Comparison of ENCODE assay signal across 12 cellular contexts in genomic region chr15:29670945-29671307, GRCh38.
DNase-seq lines count a peak whose midpoint lies in the region; ATAC-seq and TF ChIP-seq lines count a peak whose summit lies in the region.
"Had no signal": no experiment of that assay in that cellular context is flagged by ENCODE, and none has a peak within 500 bp of the region (broad histone marks: within the 10 kb centered on the region; RNA-seq: fewer than 3 reads in every experiment).

No MANE protein-coding gene starts in this region.

- no peaks in the 10 kb centered on the region for H3K9me3 ChIP-seq in RWPE2 (ENCODE audit: severe bottlenecking)
- no peaks in the 10 kb centered on the region for H3K9me3 ChIP-seq in CD4-positive, alpha-beta memory T cell (ENCODE audit: control insufficient read depth in 1 of 2, low read length in 2 of 2)

- ATAC-seq in RWPE2 (ENCODE audit: low read depth) (peak; percentile 82), omental fat pad (ENCODE audit: low FRiP score) (peak; percentile 87), GM18873 (IDR thresholded peaks at IDR 0.05; ENCODE audit: low FRiP score, unreplicated experiment) (no peak)
- ATAC-seq: activated naive CD8-positive, alpha-beta T cell treated with anti-CD3 and anti-CD28 coated beads, Interleukin-2, amount 50 U/mL, for 24 hours had no signal

- H3K36me3 ChIP-seq in RWPE2 (ENCODE audit: low read depth), result no peaks in the 10 kb centered on the region
- no peaks in the 10 kb centered on the region for H3K36me3 ChIP-seq in CD4-positive, alpha-beta memory T cell (ENCODE audit: insufficient read depth, low read length)

- no peaks in the 10 kb centered on the region for H3K27me3 ChIP-seq in RWPE2 (ENCODE audit: insufficient read depth, poor library complexity, severe bottlenecking)
- H3K27me3 ChIP-seq in CD4-positive, alpha-beta memory T cell (ENCODE audit: insufficient read depth, low read length), result no peaks in the 10 kb centered on the region

- DNase-seq in Daoy (ENCODE audit: low read depth) (peak; percentile 94), RWPE2 (ENCODE audit: low spot score) (peak; percentile 94), fibroblast of mammary gland (ENCODE audit: low read depth) (peak; percentile 87), omental fat pad (ENCODE audit: low spot score) (no peak), anterior cingulate cortex (lab: John Stamatoyannopoulos, UW) (no peak), AML-193 (lab: John Stamatoyannopoulos, UW) (no peak)
- no peak for DNase-seq in CD4-positive, alpha-beta memory T cell
- DNase-seq: activated CD4-positive, alpha-beta T cell treated with anti-CD3 and anti-CD28 coated beads for 4 hours; activated naive CD8-positive, alpha-beta T cell treated with anti-CD3 and anti-CD28 coated beads, Interleukin-2, amount 50 U/mL, for 24 hours; Kasumi-1; right cardiac atrium had no signal

- peak overlapping the region; percentile 89 for H3K27ac ChIP-seq in RWPE2 (ENCODE audit: poor library complexity, severe bottlenecking)
- no peak overlapping the region for H3K27ac ChIP-seq in CD4-positive, alpha-beta memory T cell (ENCODE audit: low read depth, low read length)

- no peaks in the 10 kb centered on the region for H3K36me3 Mint-ChIP-seq in CD4-positive, alpha-beta memory T cell

- H3K27ac Mint-ChIP-seq in CD4-positive, alpha-beta memory T cell, result no peak overlapping the region
- H3K27ac Mint-ChIP-seq: activated naive CD8-positive, alpha-beta T cell treated with anti-CD3 and anti-CD28 coated beads, Interleukin-2, amount 50 U/mL, for 24 hours had no signal

- H3K4me1 ChIP-seq in RWPE2 (ENCODE audit: insufficient read depth, poor library complexity, severe bottlenecking), result peaks cover 34% of the 10 kb centered on the region
- no peaks in the 10 kb centered on the region for H3K4me1 ChIP-seq in CD4-positive, alpha-beta memory T cell (ENCODE audit: insufficient read depth, low read length)

- no peak overlapping the region for H3K4me3 Mint-ChIP-seq in CD4-positive, alpha-beta memory T cell
- H3K4me3 Mint-ChIP-seq: activated naive CD8-positive, alpha-beta T cell treated with anti-CD3 and anti-CD28 coated beads, Interleukin-2, amount 50 U/mL, for 24 hours had no signal

- TF ChIP-seq CTCF in RWPE2 (IDR thresholded peaks at IDR 0.05; ENCODE audit: poor library complexity, severe bottlenecking) (no peak), fibroblast of mammary gland (conservative IDR thresholded peaks at IDR 0.05; ENCODE audit: control insufficient read depth, insufficient read depth, low read depth, low read length) (no peak), omental fat pad (IDR thresholded peaks at IDR 0.05) (no peak)

- H3K9me3 Mint-ChIP-seq in CD4-positive, alpha-beta memory T cell, result peaks cover 0 to 7% (median 0%) of the 10 kb centered on the region in 8 donors
- H3K9me3 Mint-ChIP-seq: activated naive CD8-positive, alpha-beta T cell treated with anti-CD3 and anti-CD28 coated beads, Interleukin-2, amount 50 U/mL, for 24 hours had no signal

- H3K27me3 Mint-ChIP-seq in CD4-positive, alpha-beta memory T cell, result peaks cover 10 to 14% of the 10 kb centered on the region in 2 donors

- H3K4me1 Mint-ChIP-seq in CD4-positive, alpha-beta memory T cell, result peaks cover 0 to 1% (median 0%) of the 10 kb centered on the region in 4 donors

- POLR2A ChIA-PET in CD4-positive, alpha-beta memory T cell (lab: Charles Lee; ENCODE audit: partially characterized antibody), result no interaction called here

- H3K4me3 ChIP-seq in RWPE2 (ENCODE audit: severe bottlenecking) (no peak overlapping the region), fibroblast of mammary gland (ENCODE audit: control insufficient read depth, low read depth, low read length) (no peak overlapping the region)
- H3K4me3 ChIP-seq in CD4-positive, alpha-beta memory T cell (ENCODE audit: low read length in 2 of 2), result no peak overlapping the region

- CTCF ChIA-PET in CD4-positive, alpha-beta memory T cell (lab: Charles Lee; ENCODE audit: partially characterized antibody), result no interaction called here

- intact Hi-C loops in CD4-positive, alpha-beta memory T cell (cut with micrococcal nuclease), result no loop called here

Comparison
In these comparisons a context has a peak if more than half of its experiments do, and no peak if none do; other contexts are left out.
1. DNase-seq: peak in Daoy (single experiment), RWPE2 (single experiment) and fibroblast of mammary gland (single experiment); none in omental fat pad (single experiment), anterior cingulate cortex (0 of 58), AML-193 (0 of 2) and CD4-positive, alpha-beta memory T cell (0 of 5).